23 cellular contexts compared by ENCODE assay signal in genomic region chr1:192563129-192563528, GRCh38. TPM values are rescaled to one million over a fixed set of nuclear protein-coding genes. Genes with fewer than 3 reads are reported as not detected.
"Had no signal": no experiment of that assay in that cellular context is flagged by ENCODE, and none has a peak within 500 bp of the region (broad histone marks: within the 10 kb centered on the region; RNA-seq: fewer than 3 reads in every experiment).

No MANE protein-coding gene starts in this region.

- H3K27me3 Mint-ChIP-seq: naive thymus-derived CD4-positive, alpha-beta T cell had no signal

- H3K4me3 ChIP-seq: coronary artery, gastrocnemius medialis, heart right ventricle, stomach, thoracic aorta, transverse colon had no signal

- H3K4me1 ChIP-seq: gastrocnemius medialis had no signal

- H3K4me3 Mint-ChIP-seq: naive thymus-derived CD4-positive, alpha-beta T cell had no signal

- H3K27ac ChIP-seq: coronary artery, gastrocnemius medialis, heart right ventricle, stomach, thoracic aorta, transverse colon had no signal

- H3K27me3 ChIP-seq: gastrocnemius medialis, heart right ventricle, stomach, transverse colon had no signal

- H3K36me3 ChIP-seq: gastrocnemius medialis, heart right ventricle, stomach, thoracic aorta, transverse colon had no signal

- DNase-seq: effector CD4-positive, alpha-beta T cell; gastrocnemius medialis; heart right ventricle; hypothalamus; kidney glomerular epithelial cell; mesendoderm; naive thymus-derived CD4-positive, alpha-beta T cell; posterior cingulate gyrus; stimulated activated CD4-positive, alpha-beta T cell treated with anti-CD3 and anti-CD28 coated beads, Interleukin-2, amount 100 ng/mL, for 24 hours; stomach; substantia nigra; transverse colon had no signal

- H3K9me3 ChIP-seq: gastrocnemius medialis, heart right ventricle, stomach, thoracic aorta, transverse colon had no signal

- ATAC-seq: esophagus mucosa; gastrocnemius medialis; heart right ventricle; naive thymus-derived CD4-positive, alpha-beta T cell; sciatic nerve had no signal

RNA-seq across cellular contexts. Expression of gene RGS1, which starts 12.4 kb away (rescaled TPM):
- total RNA-seq: chondrocyte, dermis microvascular lymphatic vessel endothelial cell, fibroblast of villous mesenchyme, lung microvascular endothelial cell, osteocyte, pulmonary artery endothelial cell had no signal
- polyA plus RNA-seq: neural cell had no signal
